19 cellular contexts compared by ENCODE assay signal in genomic region chr16:30972872-30973271, GRCh38.
A peak's percentile ranks its signal among the peaks of the same experiment; 100 is the strongest.
DNase-seq lines count a peak whose midpoint lies in the region; ATAC-seq and TF ChIP-seq lines count a peak whose summit lies in the region.
"Had no signal": no experiment of that assay in that cellular context is flagged by ENCODE, and none has a peak within 500 bp of the region (broad histone marks: within the 10 kb centered on the region; RNA-seq: fewer than 3 reads in every experiment).

No MANE protein-coding gene starts in this region.

- in situ Hi-C loops in GM13977 (cut with MboI; ENCODE audit: low pct_unique_long_range_greater_than_20kb, low sequenced_read_pairs, unreplicated experiment) = loop anchor here (25.0 kb wide), 2 partner anchors 464 to 914 kb away; partner anchors contain the start of genes COX6A2 and ZNF843

- POLR2A ChIA-PET in AG04449 (lab: Yijun Ruan, JAX) = no interaction called here

- DNase-seq in AG04449 (ENCODE audit: low read depth, low spot score) (no peak), GM13977 (ENCODE audit: low spot score) (no peak), hepatic stellate cell (ENCODE audit: low spot score) (peak; percentile 41), activated gamma-delta T cell treated with Interleukin-2 at 50 U/mL for 16 hours (no peak), NCI-H446 (lab: John Stamatoyannopoulos, UW) (no peak), NCI-H526 (lab: John Stamatoyannopoulos, UW) (no peak)
- DNase-seq: activated CD4-positive, alpha-beta T cell treated with anti-CD3 and anti-CD28 coated beads, Interleukin-2, amount 50 U/mL, for 4 hours; effector memory CD8-positive, alpha-beta T cell; heart left ventricle; Kasumi-1; NCI-H187 treated with DMSO at 0.1 percent for 48 hours; NCI-H69; T-helper 1 cell; transverse colon had no signal

- peak; percentile 32 for TF ChIP-seq CTCF in AG04449 (IDR thresholded peaks at IDR 0.05; ENCODE audit: insufficient read depth, low read length, missing control alignments)
- TF ChIP-seq CTCF in GM13977 (IDR thresholded peaks at IDR 0.05; ENCODE audit: extremely low read depth, insufficient read depth, missing control alignments) = peak; percentile 9
- peak; percentile 26; the same call in 1 of the 2 replicates for TF ChIP-seq CTCF in WI38 (IDR thresholded peaks at IDR 0.05; ENCODE audit: low read depth, low read length)

- CTCF ChIA-PET in AG04449 (lab: Yijun Ruan, JAX) = interaction anchor here (0.6 to 1.6 kb wide), 4 partner anchors 11 to 98 kb away, joined by 3 to 14 read pairs (median 4); partner anchors contain the start of gene HSD3B7

- no peak for ATAC-seq in HG02885 (IDR thresholded peaks at IDR 0.05; ENCODE audit: poor library complexity, unreplicated experiment)
- ATAC-seq: effector memory CD8-positive, alpha-beta T cell; heart left ventricle; left lobe of liver; Panc1 had no signal

- no peak overlapping the region for H3K4me3 ChIP-seq in AG04449 (ENCODE audit: low read depth, low read length)
- no peak overlapping the region for H3K4me3 ChIP-seq in WI38 (ENCODE audit: low read depth, low read length)
- H3K4me3 ChIP-seq: BLaER1 treated with 17β-estradiol and CSF1 and Interleukin-3, amounts not matched to agents 10 nM and 100 nM; heart left ventricle; transverse colon had no signal
